Comparison of ENCODE assay signal across 29 cellular contexts in the genomic region with DNA sequence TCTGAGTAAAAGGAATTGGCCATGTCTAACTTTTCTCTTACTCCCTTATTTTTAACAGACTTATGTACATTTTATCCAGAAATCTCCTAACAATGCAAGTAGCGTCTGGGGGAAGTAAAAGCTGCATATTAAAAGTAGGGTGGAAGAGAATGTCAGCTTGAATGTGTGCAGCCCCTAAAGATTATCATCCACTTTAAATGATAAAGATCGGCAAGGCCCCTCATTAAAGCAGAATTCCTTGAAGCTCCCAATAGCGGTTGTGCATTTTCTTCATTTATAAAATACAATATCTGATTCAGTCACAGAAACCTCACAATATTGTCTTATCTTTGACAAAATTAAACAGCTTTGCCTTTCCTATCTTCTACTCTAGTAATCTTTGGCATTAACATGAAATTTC.
"Had no signal": no experiment of that assay in that cellular context is flagged by ENCODE, and none has a peak within 500 bp of the region (broad histone marks: within the 10 kb centered on the region; RNA-seq: fewer than 3 reads in every experiment).

No MANE protein-coding gene starts in this region.

- H3K27me3 ChIP-seq: adrenal gland, brain microvascular endothelial cell, esophagus muscularis mucosa, foreskin keratinocyte, heart right ventricle, left lung, neutrophil, pancreas, sigmoid colon, stomach, tibial artery had no signal

- H3K27me3 Mint-ChIP-seq: dendritic cell treated with granulocyte-macrophage colony-stimulating factor and Interleukin-4, amounts not matched to agents 40 ng/mL and 50 ng/mL, for 4 days; naive B cell had no signal

- H3K27ac ChIP-seq: adrenal gland, foreskin keratinocyte, left lung, neutrophil, pancreas, psoas muscle, stomach, WERI-Rb-1 had no signal

- DNase-seq: activated CD4-positive, alpha-beta T cell treated with anti-CD3 and anti-CD28 coated beads for 48 hours; activated CD4-positive, alpha-beta T cell treated with anti-CD3 and anti-CD28 coated beads, Interleukin-2, amount 50 U/mL, for 48 hours; activated CD8-positive, alpha-beta memory T cell treated with anti-CD3 and anti-CD28 coated beads for 24 hours; activated effector memory CD4-positive, alpha-beta T cell treated with Interleukin-2 at 50 U/mL for 16 hours; activated naive CD4-positive, alpha-beta T cell treated with Interleukin-2 at 50 U/mL for 16 hours; activated naive CD8-positive, alpha-beta T cell treated with anti-CD3 and anti-CD28 coated beads for 36 hours; adrenal gland; aorta; heart right ventricle; left lung; naive B cell; pancreas; psoas muscle; sigmoid colon; small intestine; stimulated activated CD4-positive, alpha-beta T cell treated with anti-CD3 and anti-CD28 coated beads, Interleukin-1b, Interleukin-23, amount 100 ng/mL, for 48 hours; stimulated activated naive B cell treated with anti-CD40 and anti-IgM and Interleukin-4, amounts not matched to agents 10 μg/mL and 1 μg/mL and 100 μg/mL, for 72 hours; stomach; T-helper 17 cell; T1000; tibial artery; WERI-Rb-1 had no signal

- H3K4me1 ChIP-seq: foreskin keratinocyte, pancreas had no signal

- H3K9me3 Mint-ChIP-seq: activated naive CD8-positive, alpha-beta T cell treated with anti-CD3 and anti-CD28 coated beads for 36 hours; dendritic cell treated with granulocyte-macrophage colony-stimulating factor and Interleukin-4, amounts not matched to agents 40 ng/mL and 50 ng/mL, for 4 days; naive B cell; stimulated activated naive B cell treated with anti-CD40 and anti-IgM and Interleukin-4, amounts not matched to agents 10 μg/mL and 1 μg/mL and 100 μg/mL, for 72 hours had no signal

- H3K9me3 ChIP-seq: adrenal gland, esophagus muscularis mucosa, heart right ventricle, left lung, neutrophil, pancreas, psoas muscle, sigmoid colon, stomach, tibial artery had no signal

- ATAC-seq: activated CD4-positive, CD25-positive, alpha-beta regulatory T cell treated with anti-CD3 and anti-CD28 coated beads, Interleukin-2, amount 50 U/mL, for 24 hours; left lung; stimulated activated naive B cell treated with anti-CD40 and anti-IgM and Interleukin-4, amounts not matched to agents 10 μg/mL and 1 μg/mL and 100 μg/mL, for 72 hours; T-helper 17 cell had no signal

- H3K4me3 Mint-ChIP-seq: activated naive CD8-positive, alpha-beta T cell treated with anti-CD3 and anti-CD28 coated beads for 36 hours; dendritic cell treated with granulocyte-macrophage colony-stimulating factor and Interleukin-4, amounts not matched to agents 40 ng/mL and 50 ng/mL, for 4 days; naive B cell; stimulated activated naive B cell treated with anti-CD40 and anti-IgM and Interleukin-4, amounts not matched to agents 10 μg/mL and 1 μg/mL and 100 μg/mL, for 72 hours; T-helper 17 cell had no signal

- H3K27ac Mint-ChIP-seq: activated naive CD8-positive, alpha-beta T cell treated with anti-CD3 and anti-CD28 coated beads for 36 hours; dendritic cell treated with granulocyte-macrophage colony-stimulating factor and Interleukin-4, amounts not matched to agents 40 ng/mL and 50 ng/mL, for 4 days; naive B cell; stimulated activated naive B cell treated with anti-CD40 and anti-IgM and Interleukin-4, amounts not matched to agents 10 μg/mL and 1 μg/mL and 100 μg/mL, for 72 hours; T-helper 17 cell had no signal

- H3K36me3 Mint-ChIP-seq: activated naive CD8-positive, alpha-beta T cell treated with anti-CD3 and anti-CD28 coated beads for 36 hours; mesothelial cell of epicardium; naive B cell; stimulated activated naive B cell treated with anti-CD40 and anti-IgM and Interleukin-4, amounts not matched to agents 10 μg/mL and 1 μg/mL and 100 μg/mL, for 72 hours had no signal

- H3K36me3 ChIP-seq: adrenal gland, brain microvascular endothelial cell, esophagus muscularis mucosa, heart right ventricle, left lung, neutrophil, pancreas, sigmoid colon, stomach, tibial artery, WERI-Rb-1 had no signal

- H3K4me3 ChIP-seq: adrenal gland, left lung, pancreas, psoas muscle, sigmoid colon, stomach had no signal

- H3K4me1 Mint-ChIP-seq: activated naive CD8-positive, alpha-beta T cell treated with anti-CD3 and anti-CD28 coated beads for 36 hours; T-helper 17 cell had no signal
